11 cellular contexts compared by ENCODE assay signal in the genomic region with DNA sequence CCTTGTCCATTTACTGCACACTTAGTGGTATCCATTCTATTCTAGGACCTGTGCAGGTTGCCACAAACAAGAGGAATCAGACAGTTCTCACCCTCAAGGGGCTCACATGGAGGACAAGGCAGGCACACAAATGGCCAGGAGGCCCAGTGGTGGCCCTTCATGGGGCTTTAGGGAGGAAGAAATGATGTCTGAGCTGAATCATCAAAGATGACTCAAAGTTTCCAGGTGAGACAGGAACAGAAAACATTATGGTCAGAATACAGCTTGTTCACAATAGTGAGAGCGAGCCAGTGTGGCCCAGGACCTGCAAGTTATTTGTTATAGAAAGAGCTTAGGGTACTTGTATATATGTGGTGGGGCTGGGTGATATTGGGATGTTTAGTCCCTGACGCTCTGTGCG. TPM values are rescaled to one million over a fixed set of nuclear protein-coding genes. Genes with fewer than 3 reads are reported as not detected.
A peak's percentile ranks its signal among the peaks of the same experiment; 100 is the strongest.
DNase-seq lines count a peak whose midpoint lies in the region; ATAC-seq and TF ChIP-seq lines count a peak whose summit lies in the region.
"Had no signal": no experiment of that assay in that cellular context is flagged by ENCODE, and none has a peak within 500 bp of the region (broad histone marks: within the 10 kb centered on the region; RNA-seq: fewer than 3 reads in every experiment).

No MANE protein-coding gene starts in this region.

- no peaks in the 10 kb centered on the region for H3K36me3 Mint-ChIP-seq in HFFc6 (ENCODE audit: low read depth)

- no peaks in the 10 kb centered on the region for H3K9me3 Mint-ChIP-seq in HFFc6
- H3K9me3 Mint-ChIP-seq: dendritic cell treated with granulocyte-macrophage colony-stimulating factor and Interleukin-4, amounts not matched to agents 40 ng/mL and 50 ng/mL, for 4 days had no signal

- H3K4me3 ChIP-seq in GM06990 (replicated peaks; ENCODE audit: low read depth, low read length), result no peak overlapping the region

- H3K4me1 Mint-ChIP-seq in HFFc6 (ENCODE audit: low read depth), result peaks cover 19% of the 10 kb centered on the region

- no peak overlapping the region for H3K4me3 Mint-ChIP-seq in HFFc6
- H3K4me3 Mint-ChIP-seq: dendritic cell treated with granulocyte-macrophage colony-stimulating factor and Interleukin-4, amounts not matched to agents 40 ng/mL and 50 ng/mL, for 4 days had no signal

- no peak overlapping the region for H3K27ac Mint-ChIP-seq in HFFc6
- H3K27ac Mint-ChIP-seq: dendritic cell treated with granulocyte-macrophage colony-stimulating factor and Interleukin-4, amounts not matched to agents 40 ng/mL and 50 ng/mL, for 4 days had no signal

- peak; percentile 22 for DNase-seq in GM06990 (ENCODE audit: extremely low read depth, insufficient read length)
- peak; percentile 70 for DNase-seq in M059J (ENCODE audit: low read depth)
- DNase-seq in epithelial cell of prostate (ENCODE audit: low read depth, low spot score), result no peak
- DNase-seq in HFFc6, result no peak
- no peak for DNase-seq in glomerular visceral epithelial cell (ENCODE audit: extremely low spot score)
- DNase-seq: NCI-H1048 had no signal

- no peak for TF ChIP-seq CTCF in GM06990 (IDR thresholded peaks at IDR 0.05; ENCODE audit: insufficient read depth, low read length, poor library complexity, severe bottlenecking)
- no peak for TF ChIP-seq CTCF in HFFc6 (IDR thresholded peaks at IDR 0.05)

- H3K27me3 ChIP-seq in GM06990 (replicated peaks; ENCODE audit: control insufficient read depth, insufficient read depth, low read length), result no peaks in the 10 kb centered on the region

- H3K27ac ChIP-seq in epithelial cell of prostate, result peak overlapping the region; percentile 29

- no peaks in the 10 kb centered on the region for H3K36me3 ChIP-seq in GM06990 (ENCODE audit: control insufficient read depth, insufficient read depth, low read length)

- ATAC-seq in GM21381 (IDR thresholded peaks at IDR 0.05; ENCODE audit: unreplicated experiment) (peak; percentile 70), GM19463 (IDR thresholded peaks at IDR 0.05; ENCODE audit: unreplicated experiment) (no peak), HG03097 (IDR thresholded peaks at IDR 0.05; ENCODE audit: low FRiP score, unreplicated experiment) (no peak)

- H3K27me3 Mint-ChIP-seq in HFFc6 (ENCODE audit: insufficient read depth), result peaks cover 10% of the 10 kb centered on the region
- H3K27me3 Mint-ChIP-seq: dendritic cell treated with granulocyte-macrophage colony-stimulating factor and Interleukin-4, amounts not matched to agents 40 ng/mL and 50 ng/mL, for 4 days had no signal

RNA-seq across cellular contexts. Expression of gene SHISAL2A, which starts 26.4 kb away (rescaled TPM):
- 0.15 TPM in 1 of 2 replicates, not detected in the other for total RNA-seq in M059J (2014; rRNA removed; shearing (Covaris generic))
- total RNA-seq in HFFc6 (2021; fragmentation: NEBNext Ultra II Directional; extraction: Animal tissue kit (Norgen Biotek cat#: 25700)), result not detected
- total RNA-seq: kidney epithelial cell had no signal

RNA-seq across cellular contexts. Expression of gene COA7, which starts 38.8 kb away (rescaled TPM):
- 8.5 and 10.1 TPM in 2 replicates for total RNA-seq in M059J (2014; rRNA removed; shearing (Covaris generic))
- 10 to 100 TPM; 17.8 to 25.8 (median 20.1) TPM for total RNA-seq in HFFc6 (2021; fragmentation: NEBNext Ultra II Directional; extraction: Animal tissue kit (Norgen Biotek cat#: 25700))

RNA-seq across cellular contexts. Expression of gene GPX7, which starts 57.2 kb away (rescaled TPM):
- total RNA-seq in M059J (2014; rRNA removed; shearing (Covaris generic)), result 7.7 and 8.7 TPM in 2 replicates
- 10 to 100 TPM; 15.5 to 24.6 (median 18.6) TPM for total RNA-seq in HFFc6 (2021; fragmentation: NEBNext Ultra II Directional; extraction: Animal tissue kit (Norgen Biotek cat#: 25700))

Comparison
In these comparisons a context has a peak if more than half of its experiments do, and no peak if none do; other contexts are left out.
1. DNase-seq: peak in GM06990 (single experiment) and M059J (single experiment); none in epithelial cell of prostate (single experiment), HFFc6 (single experiment) and glomerular visceral epithelial cell (single experiment).